ENCODE assay signal across 8 cellular contexts in genomic region chr2:161992526-161992925, GRCh38.
DNase-seq lines count a peak whose midpoint lies in the region; ATAC-seq and TF ChIP-seq lines count a peak whose summit lies in the region.

No MANE protein-coding gene starts in this region.

- no peaks in the 10 kb centered on the region for H3K9me3 ChIP-seq in CD4-positive, alpha-beta T cell (ENCODE audit: control insufficient read depth, low read length)

- TF ChIP-seq CTCF in CD4-positive, alpha-beta T cell (IDR thresholded peaks at IDR 0.05) = no peak
- no peak for TF ChIP-seq CTCF in HFFc6 (IDR thresholded peaks at IDR 0.05)

- H3K27ac Mint-ChIP-seq in CD4-positive, alpha-beta T cell = peak overlapping the region; percentile 94
- peak overlapping the region; percentile 57; the same call in 1 of the 2 replicates for H3K27ac Mint-ChIP-seq in HFFc6
- peak overlapping the region; percentile 94 for H3K27ac Mint-ChIP-seq in T-helper 1 cell treated with Interleukin-12 subunit alpha and Interleukin-12 subunit beta and Interleukin-4 antibody, amounts not matched to agents 30 μg/mL and 1 μg/mL, for 36 hours

- no peaks in the 10 kb centered on the region for H3K9me3 Mint-ChIP-seq in CD4-positive, alpha-beta T cell
- H3K9me3 Mint-ChIP-seq in HFFc6 = no peaks in the 10 kb centered on the region
- no peaks in the 10 kb centered on the region for H3K9me3 Mint-ChIP-seq in T-helper 1 cell treated with Interleukin-12 subunit alpha and Interleukin-12 subunit beta and Interleukin-4 antibody, amounts not matched to agents 30 μg/mL and 1 μg/mL, for 36 hours

- CTCF ChIA-PET in CD4-positive, alpha-beta T cell (lab: Charles Lee) = interaction anchor here (1.0 to 1.4 kb wide), 2 partner anchors 19 to 29 kb away, joined by 3 to 4 read pairs; no protein-coding TSS in a partner anchor

- peak overlapping the region; percentile 88 for H3K4me3 Mint-ChIP-seq in CD4-positive, alpha-beta T cell
- H3K4me3 Mint-ChIP-seq in HFFc6 = no peak overlapping the region
- H3K4me3 Mint-ChIP-seq in T-helper 1 cell treated with Interleukin-12 subunit alpha and Interleukin-12 subunit beta and Interleukin-4 antibody, amounts not matched to agents 30 μg/mL and 1 μg/mL, for 36 hours = peak overlapping the region; percentile 77

- intact Hi-C loops in CD4-positive, alpha-beta T cell (cut with DNase I, micrococcal nuclease) = loop anchor here (2.0 to 10.0 kb wide), 4 partner anchors 18 to 312 kb away; no protein-coding TSS in a partner anchor

- peak; percentile 75 for ATAC-seq in CD4-positive, alpha-beta T cell (ENCODE audit: poor library complexity)

- peak overlapping the region; percentile 65 for H3K27ac ChIP-seq in CD4-positive, alpha-beta T cell (ENCODE audit: low read depth, low read length)

- POLR2A ChIA-PET in CD4-positive, alpha-beta T cell (lab: Charles Lee) = interaction anchor here (1.1 to 1.9 kb wide), 6 partner anchors 19 to 133 kb away, joined by 3 to 11 read pairs (median 4); partner anchors contain the start of gene DPP4

- DNase-seq in CD4-positive, alpha-beta T cell = peak; percentile 18 to 55 (median 33)
- DNase-seq in HFFc6 (no peak), NCI-H128 (lab: John Stamatoyannopoulos, UW; ENCODE audit: unreplicated experiment) (no peak), AML-193 (lab: John Stamatoyannopoulos, UW) (no peak), NCI-H226 (no peak)
- peak; percentile 56 for DNase-seq in central memory CD4-positive, alpha-beta T cell
- peak; percentile 40 for DNase-seq in stimulated activated naive CD4-positive, alpha-beta T cell treated with Interleukin-2 at 50 U/mL for 16 hours (lab: John Stamatoyannopoulos, UW)

- peaks cover 4% of the 10 kb centered on the region for H3K36me3 Mint-ChIP-seq in CD4-positive, alpha-beta T cell (ENCODE audit: low read depth)
- peaks cover 12% of the 10 kb centered on the region; the same call in 1 of the 2 replicates for H3K36me3 Mint-ChIP-seq in HFFc6 (ENCODE audit: low read depth)
- peaks cover 70% of the 10 kb centered on the region for H3K36me3 Mint-ChIP-seq in T-helper 1 cell treated with Interleukin-12 subunit alpha and Interleukin-12 subunit beta and Interleukin-4 antibody, amounts not matched to agents 30 μg/mL and 1 μg/mL, for 36 hours (ENCODE audit: low read depth)

- H3K4me1 Mint-ChIP-seq in CD4-positive, alpha-beta T cell (ENCODE audit: low read depth) = peaks cover 51% of the 10 kb centered on the region
- H3K4me1 Mint-ChIP-seq in HFFc6 (ENCODE audit: low read depth) = peaks cover 28% of the 10 kb centered on the region
- peaks cover 62% of the 10 kb centered on the region for H3K4me1 Mint-ChIP-seq in T-helper 1 cell treated with Interleukin-12 subunit alpha and Interleukin-12 subunit beta and Interleukin-4 antibody, amounts not matched to agents 30 μg/mL and 1 μg/mL, for 36 hours (ENCODE audit: low read depth)

- no peaks in the 10 kb centered on the region for H3K27me3 ChIP-seq in CD4-positive, alpha-beta T cell (ENCODE audit: control insufficient read depth, insufficient read depth, low read length)

- H3K27me3 Mint-ChIP-seq in CD4-positive, alpha-beta T cell = no peaks in the 10 kb centered on the region
- peaks cover 6% of the 10 kb centered on the region; the same call in 1 of the 2 replicates for H3K27me3 Mint-ChIP-seq in HFFc6 (ENCODE audit: insufficient read depth)
- H3K27me3 Mint-ChIP-seq in T-helper 1 cell treated with Interleukin-12 subunit alpha and Interleukin-12 subunit beta and Interleukin-4 antibody, amounts not matched to agents 30 μg/mL and 1 μg/mL, for 36 hours (ENCODE audit: low read depth) = no peaks in the 10 kb centered on the region

Comparison
In these comparisons a context has a peak if more than half of its experiments do, and no peak if none do; other contexts are left out.
1. DNase-seq: peak in CD4-positive, alpha-beta T cell (10 of 10), central memory CD4-positive, alpha-beta T cell (single experiment) and stimulated activated naive CD4-positive, alpha-beta T cell treated with Interleukin-2 at 50 U/mL for 16 hours (single experiment); none in HFFc6 (single experiment), NCI-H128 (single experiment), AML-193 (0 of 2) and NCI-H226 (single experiment).
2. Peak in every context shown above with its lines, with median percentiles within 50 percentile points of each other: H3K27ac Mint-ChIP-seq.